Comparison of ENCODE assay signal across 19 cellular contexts in the genomic region with DNA sequence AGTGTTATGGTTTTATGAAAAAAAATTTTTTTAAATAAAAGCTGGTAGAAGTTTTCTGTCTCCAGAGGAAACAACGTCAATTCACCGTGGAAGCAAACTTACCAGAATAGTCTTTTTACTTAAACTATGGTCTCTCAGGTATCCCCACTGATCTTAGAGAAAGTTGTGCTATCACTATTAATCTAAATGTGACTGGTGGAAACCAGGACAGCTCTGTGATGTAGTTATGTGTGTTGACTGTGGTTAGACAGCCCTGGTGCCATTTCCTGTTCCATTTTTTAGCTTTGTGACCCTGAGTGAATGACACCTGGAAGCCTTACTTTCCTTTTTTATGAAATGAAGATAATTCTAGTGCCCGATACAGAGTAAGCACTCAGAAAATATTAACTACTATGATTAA.
"Had no signal": no experiment of that assay in that cellular context is flagged by ENCODE, and none has a peak within 500 bp of the region (broad histone marks: within the 10 kb centered on the region; RNA-seq: fewer than 3 reads in every experiment).

No MANE protein-coding gene starts in this region.

- ATAC-seq: activated CD4-positive, alpha-beta T cell treated with anti-CD3 and anti-CD28 coated beads for 36 hours; heart left ventricle; right lobe of liver; upper lobe of right lung had no signal

- H3K27ac ChIP-seq: coronary artery, dorsolateral prefrontal cortex, heart left ventricle, ovary, right lobe of liver, suprapubic skin, tibial artery, upper lobe of right lung had no signal

- H3K27me3 ChIP-seq: ovary, right lobe of liver, suprapubic skin, tibial artery, upper lobe of right lung had no signal

- H3K36me3 Mint-ChIP-seq: activated naive CD4-positive, alpha-beta T cell treated with anti-CD3 and anti-CD28 coated beads, Interleukin-2, amount 50 U/mL, for 24 hours; mesothelial cell of epicardium had no signal

- H3K36me3 ChIP-seq: heart left ventricle, ovary, right lobe of liver, suprapubic skin, tibial artery, upper lobe of right lung had no signal

- H3K9me3 ChIP-seq: ovary, right lobe of liver, suprapubic skin, upper lobe of right lung had no signal

- DNase-seq: activated B cell treated with CpG ODN at 0.5 μM for 24 hours; activated CD4-positive, alpha-beta T cell treated with anti-CD3 and anti-CD28 coated beads for 36 hours; activated CD8-positive, alpha-beta memory T cell treated with anti-CD3 and anti-CD28 coated beads, Interleukin-2, amount 50 U/mL, for 4 hours; activated T-cell treated with anti-CD3 and anti-CD28 coated beads, Interleukin-2, amount 50 U/mL, for 24 hours; anterior cingulate cortex; dorsolateral prefrontal cortex; heart left ventricle; hypothalamus; naive B cell; ovary; right lobe of liver; stimulated activated CD4-positive, alpha-beta T cell treated with anti-CD3 and anti-CD28 coated beads, Interleukin-2, amount 100 ng/mL, for 48 hours; tibial artery; upper lobe of right lung had no signal

- H3K4me3 Mint-ChIP-seq: activated B cell treated with CpG ODN at 0.5 μM for 24 hours; activated CD4-positive, alpha-beta T cell treated with anti-CD3 and anti-CD28 coated beads for 36 hours; activated naive CD4-positive, alpha-beta T cell treated with anti-CD3 and anti-CD28 coated beads, Interleukin-2, amount 50 U/mL, for 24 hours; activated T-cell treated with anti-CD3 and anti-CD28 coated beads, Interleukin-2, amount 50 U/mL, for 24 hours; mesothelial cell of epicardium had no signal

- H3K27ac Mint-ChIP-seq: activated B cell treated with CpG ODN at 0.5 μM for 24 hours; activated CD4-positive, alpha-beta T cell treated with anti-CD3 and anti-CD28 coated beads for 36 hours; activated naive CD4-positive, alpha-beta T cell treated with anti-CD3 and anti-CD28 coated beads, Interleukin-2, amount 50 U/mL, for 24 hours; activated T-cell treated with anti-CD3 and anti-CD28 coated beads, Interleukin-2, amount 50 U/mL, for 24 hours; mesothelial cell of epicardium; naive B cell; progenitor cell of endocrine pancreas had no signal

- H3K27me3 Mint-ChIP-seq: activated CD4-positive, alpha-beta T cell treated with anti-CD3 and anti-CD28 coated beads for 36 hours; activated naive CD4-positive, alpha-beta T cell treated with anti-CD3 and anti-CD28 coated beads, Interleukin-2, amount 50 U/mL, for 24 hours; progenitor cell of endocrine pancreas had no signal

- H3K4me1 Mint-ChIP-seq: activated B cell treated with CpG ODN at 0.5 μM for 24 hours; activated CD4-positive, alpha-beta T cell treated with anti-CD3 and anti-CD28 coated beads for 36 hours; mesothelial cell of epicardium; naive B cell had no signal

- H3K4me3 ChIP-seq: coronary artery, dorsolateral prefrontal cortex, heart left ventricle, ovary, right lobe of liver, suprapubic skin, tibial artery, upper lobe of right lung had no signal

- H3K4me1 ChIP-seq: heart left ventricle, suprapubic skin, tibial artery, upper lobe of right lung had no signal
